Comparison of ENCODE assay signal across 1 cellular context in genomic region chr5:75720882-75721281, GRCh38.
TF ChIP-seq lines count a peak whose summit lies in the region.

No MANE protein-coding gene starts in this region.

TF ChIP-seq in HepG2, 621 proteins besides CTCF, POLR2A, EP300 and RAD21 (continued from another document and continues in another):
- TF ChIP-seq THAP11 (CRISPR knock-in tag; IDR thresholded peaks at IDR 0.05): peak; percentile 71
- TF ChIP-seq ZBTB40 (IDR thresholded peaks at IDR 0.05): no peak
- no peak for TF ChIP-seq ZBTB40 (CRISPR knock-in tag; IDR thresholded peaks at IDR 0.05)
- no peak for TF ChIP-seq SOX6 (IDR thresholded peaks at IDR 0.05)
- TF ChIP-seq SOX6 (CRISPR knock-in tag; IDR thresholded peaks at IDR 0.05): peak; percentile 67; the same call in 1 of the 2 replicates
- TF ChIP-seq ZNF83 (CRISPR knock-in tag; IDR thresholded peaks at IDR 0.05; ENCODE audit: borderline replicate concordance): no peak
- TF ChIP-seq SSRP1 (CRISPR knock-in tag; IDR thresholded peaks at IDR 0.05): no peak
- TF ChIP-seq BRCA1 (CRISPR knock-in tag; IDR thresholded peaks at IDR 0.05): no peak
- TF ChIP-seq GPN1 (CRISPR knock-in tag; IDR thresholded peaks at IDR 0.05; ENCODE audit: borderline replicate concordance): no peak
- TF ChIP-seq ZNF75D (CRISPR knock-in tag; IDR thresholded peaks at IDR 0.05; ENCODE audit: borderline replicate concordance): no peak
- TF ChIP-seq ATF5 (CRISPR knock-in tag; IDR thresholded peaks at IDR 0.05; ENCODE audit: low read depth): no peak
- TF ChIP-seq IKZF5 (CRISPR knock-in tag; IDR thresholded peaks at IDR 0.05): no peak
- TF ChIP-seq ZNF567 (CRISPR knock-in tag; IDR thresholded peaks at IDR 0.05; ENCODE audit: borderline replicate concordance): no peak
- TF ChIP-seq MATR3 (CRISPR knock-in tag; IDR thresholded peaks at IDR 0.05): no peak
- TF ChIP-seq TEAD2 (CRISPR knock-in tag; IDR thresholded peaks at IDR 0.05): no peak
- TF ChIP-seq ZNF777 (CRISPR knock-in tag; IDR thresholded peaks at IDR 0.05): no peak
- TF ChIP-seq REPIN1 (CRISPR knock-in tag; IDR thresholded peaks at IDR 0.05; ENCODE audit: borderline replicate concordance, low read depth): 0 out of 2 replicates have a peak, but pooled peaks have one; percentile 19
- TF ChIP-seq ZNF326 (CRISPR knock-in tag; IDR thresholded peaks at IDR 0.05; ENCODE audit: borderline replicate concordance): no peak
- no peak for TF ChIP-seq RNF2 (conservative IDR thresholded peaks at IDR 0.05; ENCODE audit: low read depth)
- 0 out of 2 replicates have a peak, but pooled peaks have one; percentile 45 for TF ChIP-seq HMG20A (CRISPR knock-in tag; IDR thresholded peaks at IDR 0.05; ENCODE audit: borderline replicate concordance)
- no peak for TF ChIP-seq TBX2 (CRISPR knock-in tag; IDR thresholded peaks at IDR 0.05; ENCODE audit: borderline replicate concordance)
- TF ChIP-seq ZBTB3 (CRISPR knock-in tag; IDR thresholded peaks at IDR 0.05; ENCODE audit: borderline replicate concordance, low read depth): no peak
- TF ChIP-seq ZKSCAN5 (CRISPR knock-in tag; IDR thresholded peaks at IDR 0.05): no peak
- no peak for TF ChIP-seq ZNF280B (CRISPR knock-in tag; IDR thresholded peaks at IDR 0.05; ENCODE audit: borderline replicate concordance)
- no peak for TF ChIP-seq PHB2 (IDR thresholded peaks at IDR 0.05; ENCODE audit: partially characterized antibody)
- peak; percentile 32; the same call in 1 of the 2 replicates for TF ChIP-seq HDAC2 (CRISPR knock-in tag; IDR thresholded peaks at IDR 0.05)
- no peak for TF ChIP-seq BATF2 (CRISPR knock-in tag; IDR thresholded peaks at IDR 0.05)
- no peak for TF ChIP-seq ZNF3 (CRISPR knock-in tag; IDR thresholded peaks at IDR 0.05)
- TF ChIP-seq BHLHE40 (IDR thresholded peaks at IDR 0.05; ENCODE audit: low read length): no peak
- no peak for TF ChIP-seq E2F2 (CRISPR knock-in tag; IDR thresholded peaks at IDR 0.05; ENCODE audit: borderline replicate concordance)
- no peak for TF ChIP-seq ZSCAN12 (CRISPR knock-in tag; IDR thresholded peaks at IDR 0.05)
- TF ChIP-seq SRSF4 (IDR thresholded peaks at IDR 0.05; ENCODE audit: low read depth, low read length, poor library complexity, severe bottlenecking): no peak
- no peak for TF ChIP-seq XBP1 (CRISPR knock-in tag; IDR thresholded peaks at IDR 0.05)
- no peak for TF ChIP-seq FOXM1 (CRISPR knock-in tag; IDR thresholded peaks at IDR 0.05)
- no peak for TF ChIP-seq NFIB (CRISPR knock-in tag; IDR thresholded peaks at IDR 0.05; ENCODE audit: borderline replicate concordance)
- TF ChIP-seq CHD2 (IDR thresholded peaks at IDR 0.05; ENCODE audit: low read depth, low read length): no peak
- no peak for TF ChIP-seq E2F1 (CRISPR knock-in tag; IDR thresholded peaks at IDR 0.05)
- no peak for TF ChIP-seq TRAFD1 (CRISPR knock-in tag; IDR thresholded peaks at IDR 0.05; ENCODE audit: borderline replicate concordance)
- peak; percentile 50; the same call in 1 of the 2 replicates for TF ChIP-seq FOXK1 (CRISPR knock-in tag; IDR thresholded peaks at IDR 0.05; ENCODE audit: borderline replicate concordance, low read depth)
- TF ChIP-seq CREM (IDR thresholded peaks at IDR 0.05): peak; percentile 14; the same call in 1 of the 2 replicates
- no peak for TF ChIP-seq CREM (CRISPR knock-in tag; IDR thresholded peaks at IDR 0.05)
- no peak for TF ChIP-seq MAZ (IDR thresholded peaks at IDR 0.05; ENCODE audit: borderline replicate concordance, low read depth, low read length)
- no peak for TF ChIP-seq MAZ (CRISPR knock-in tag; IDR thresholded peaks at IDR 0.05; ENCODE audit: low read depth)
- TF ChIP-seq ATF3 (CRISPR knock-in tag; IDR thresholded peaks at IDR 0.05): 0 out of 2 replicates have a peak, but pooled peaks have one; percentile 48
